Comparison of ENCODE assay signal across 10 cellular contexts in genomic region chr9:114619205-114619758, GRCh38. TPM values are rescaled to one million over a fixed set of nuclear protein-coding genes. Genes with fewer than 3 reads are reported as not detected.
DNase-seq lines count a peak whose midpoint lies in the region; ATAC-seq lines count a peak whose summit lies in the region.
"Had no signal": no experiment of that assay in that cellular context is flagged by ENCODE, and none has a peak within 500 bp of the region (broad histone marks: within the 10 kb centered on the region; RNA-seq: fewer than 3 reads in every experiment).

No MANE protein-coding gene starts in this region.

- DNase-seq in activated CD4-positive, alpha-beta T cell treated with anti-CD3 and anti-CD28 coated beads, Interleukin-2, amount 10 ng/mL, durations not matched to agents 24 days and 14 days: no peak
- DNase-seq in activated CD4-positive, alpha-beta T cell treated with anti-CD3 and anti-CD28 coated beads, Interleukin-2, amount 50 U/mL, for 48 hours: no peak
- DNase-seq in stimulated activated CD4-positive, alpha-beta T cell treated with anti-CD3 and anti-CD28 coated beads, Interleukin-4, amount 100 ng/mL, for 1 hour: no peak
- DNase-seq in NCI-H82 (lab: John Stamatoyannopoulos, UW) (no peak), SKM-1 (lab: John Stamatoyannopoulos, UW; ENCODE audit: unreplicated experiment) (no peak)

- no peaks in the 10 kb centered on the region for H3K27me3 Mint-ChIP-seq in activated CD4-positive, alpha-beta T cell treated with anti-CD3 and anti-CD28 coated beads, Interleukin-2, amount 10 ng/mL, durations not matched to agents 24 days and 14 days

- intact Hi-C loops in activated CD4-positive, alpha-beta T cell treated with anti-CD3 and anti-CD28 coated beads, Interleukin-2, amount 10 ng/mL, durations not matched to agents 24 days and 14 days (cut with micrococcal nuclease): no loop called here

- peak overlapping the region in 4 of 5 donors; percentile 20 to 49 (median 42) for H3K4me3 ChIP-seq in subcutaneous abdominal adipose tissue (ENCODE audit: low read depth in 1 of 5, low read length in 5 of 5)

- H3K9me3 Mint-ChIP-seq in activated CD4-positive, alpha-beta T cell treated with anti-CD3 and anti-CD28 coated beads, Interleukin-2, amount 10 ng/mL, durations not matched to agents 24 days and 14 days: no peaks in the 10 kb centered on the region

- peaks cover 53% of the 10 kb centered on the region for H3K36me3 Mint-ChIP-seq in activated CD4-positive, alpha-beta T cell treated with anti-CD3 and anti-CD28 coated beads, Interleukin-2, amount 10 ng/mL, durations not matched to agents 24 days and 14 days (ENCODE audit: low read depth)

- H3K4me1 ChIP-seq in subcutaneous abdominal adipose tissue (ENCODE audit: control insufficient read depth in 5 of 5, insufficient read depth in 5 of 5, low read length in 5 of 5): peaks cover 4 to 38% (median 27%) of the 10 kb centered on the region in 5 donors

- H3K27ac Mint-ChIP-seq in activated CD4-positive, alpha-beta T cell treated with anti-CD3 and anti-CD28 coated beads, Interleukin-2, amount 10 ng/mL, durations not matched to agents 24 days and 14 days: peak overlapping the region; percentile 91

- no peaks in the 10 kb centered on the region for H3K9me3 ChIP-seq in subcutaneous abdominal adipose tissue (ENCODE audit: control insufficient read depth in 5 of 5, low read length in 5 of 5)

- peak overlapping the region; percentile 2 for H3K27ac ChIP-seq in subcutaneous abdominal adipose tissue (ENCODE audit: low read depth, low read length)

- peak; percentile 46 for ATAC-seq in HG03432 (IDR thresholded peaks at IDR 0.05; ENCODE audit: unreplicated experiment)
- ATAC-seq in esophagus mucosa: peak; percentile 61

- no peaks in the 10 kb centered on the region for H3K27me3 ChIP-seq in subcutaneous abdominal adipose tissue (ENCODE audit: control insufficient read depth in 5 of 5, insufficient read depth in 4 of 5, low read length in 5 of 5)

- H3K4me1 Mint-ChIP-seq in activated CD4-positive, alpha-beta T cell treated with anti-CD3 and anti-CD28 coated beads, Interleukin-2, amount 10 ng/mL, durations not matched to agents 24 days and 14 days: peaks cover 35% of the 10 kb centered on the region

- peak overlapping the region in 1 of 5 donors; percentile 58 for H3K9ac ChIP-seq in subcutaneous abdominal adipose tissue (ENCODE audit: low read length in 5 of 5)

- peak overlapping the region; percentile 78 for H3K4me3 Mint-ChIP-seq in activated CD4-positive, alpha-beta T cell treated with anti-CD3 and anti-CD28 coated beads, Interleukin-2, amount 10 ng/mL, durations not matched to agents 24 days and 14 days

- peaks cover 2 to 16% (median 4%) of the 10 kb centered on the region in 5 donors for H3K36me3 ChIP-seq in subcutaneous abdominal adipose tissue (ENCODE audit: control insufficient read depth in 5 of 5, insufficient read depth in 5 of 5, low read length in 5 of 5)

RNA-seq across cellular contexts. Expression of gene TMEM268, which starts 8.2 kb away (rescaled TPM):
- 24.6 and 27.2 TPM in 2 replicates for total RNA-seq in activated CD4-positive, alpha-beta T cell treated with anti-CD3 and anti-CD28 coated beads, Interleukin-2, amount 10 ng/mL, durations not matched to agents 24 days and 14 days
- total RNA-seq in esophagus mucosa: 4.5 TPM

RNA-seq across cellular contexts. Expression of gene ATP6V1G1, which starts 31.7 kb away (rescaled TPM):
- 46.7 and 47.1 TPM in 2 replicates for total RNA-seq in activated CD4-positive, alpha-beta T cell treated with anti-CD3 and anti-CD28 coated beads, Interleukin-2, amount 10 ng/mL, durations not matched to agents 24 days and 14 days
- 92.4 TPM for total RNA-seq in esophagus mucosa

RNA-seq across cellular contexts. Expression of gene TEX53, which starts 38.3 kb away (rescaled TPM):
- not detected in 2 replicates for total RNA-seq in activated CD4-positive, alpha-beta T cell treated with anti-CD3 and anti-CD28 coated beads, Interleukin-2, amount 10 ng/mL, durations not matched to agents 24 days and 14 days
- not detected for total RNA-seq in esophagus mucosa
- total RNA-seq: dermis microvascular lymphatic vessel endothelial cell, M059J had no signal
